ENCODE assay signal across 1 cellular context in the genomic region with DNA sequence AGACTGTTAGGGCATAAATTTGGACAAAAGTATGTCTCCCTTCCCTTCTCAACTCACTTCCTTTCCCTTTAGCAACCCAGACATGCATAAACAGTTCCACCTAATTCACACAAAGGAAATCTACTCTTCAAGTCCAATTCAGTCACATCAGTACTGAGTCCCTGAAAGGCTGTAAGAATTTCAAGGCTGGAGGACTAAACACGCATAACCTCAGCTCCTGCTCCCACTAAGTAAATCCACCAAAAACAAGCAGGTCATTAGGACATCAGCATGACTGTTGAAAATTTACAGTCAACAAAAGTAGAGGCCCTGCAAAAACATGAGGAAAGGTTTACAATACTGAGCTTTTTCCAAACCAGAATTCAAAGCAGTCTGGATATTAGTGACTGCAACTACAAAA.
TF ChIP-seq lines count a peak whose summit lies in the region.

No MANE protein-coding gene starts in this region.

TF ChIP-seq in IMR-90, 13 proteins besides CTCF, POLR2A, EP300 and RAD21:
- TF ChIP-seq RFX5 (IDR thresholded peaks at IDR 0.05; ENCODE audit: low read depth, low read length) = no peak
- no peak for TF ChIP-seq RCOR1 (IDR thresholded peaks at IDR 0.05; ENCODE audit: insufficient replicate concordance, low read length)
- TF ChIP-seq FOS (IDR thresholded peaks at IDR 0.05; ENCODE audit: low read depth, low read length) = no peak
- no peak for TF ChIP-seq MAFK (IDR thresholded peaks at IDR 0.05; ENCODE audit: low read depth, low read length)
- no peak for TF ChIP-seq BHLHE40 (IDR thresholded peaks at IDR 0.05; ENCODE audit: low read depth, low read length)
- TF ChIP-seq NFE2L2 (IDR thresholded peaks at IDR 0.05; ENCODE audit: low read depth, low read length) = no peak
